In genomic region chr11:111428113-111428876, GRCh38 we compare ENCODE assay signal across 11 cellular contexts. TPM values are rescaled to one million over a fixed set of nuclear protein-coding genes. Genes with fewer than 3 reads are reported as not detected.
"Had no signal": no experiment of that assay in that cellular context is flagged by ENCODE, and none has a peak within 500 bp of the region (broad histone marks: within the 10 kb centered on the region; RNA-seq: fewer than 3 reads in every experiment).

No MANE protein-coding gene starts in this region.

- H3K9me3 ChIP-seq: gastrocnemius medialis, heart right ventricle, neutrophil, psoas muscle, sigmoid colon, testis had no signal

- H3K27me3 ChIP-seq: gastrocnemius medialis, neutrophil, sigmoid colon, testis had no signal

- ATAC-seq: effector memory CD8-positive, alpha-beta T cell had no signal

- H3K36me3 ChIP-seq: gastrocnemius medialis, heart right ventricle, neutrophil, sigmoid colon had no signal

- H3K4me1 ChIP-seq: gastrocnemius medialis, heart right ventricle, psoas muscle, testis had no signal

- H3K27ac ChIP-seq: epithelial cell of prostate, gastrocnemius medialis, heart right ventricle, neutrophil, psoas muscle, testis had no signal

- DNase-seq: activated CD4-positive, alpha-beta T cell treated with anti-CD3 and anti-CD28 coated beads for 1 hour; activated gamma-delta T cell; heart right ventricle had no signal

- H3K4me3 ChIP-seq: gastrocnemius medialis, heart right ventricle, psoas muscle, sigmoid colon, testis had no signal

RNA-seq across cellular contexts. Expression of gene POU2AF1, which starts 49.2 kb away (rescaled TPM):
- total RNA-seq: lung microvascular endothelial cell had no signal
